1 cellular context compared by ENCODE assay signal in the genomic region with DNA sequence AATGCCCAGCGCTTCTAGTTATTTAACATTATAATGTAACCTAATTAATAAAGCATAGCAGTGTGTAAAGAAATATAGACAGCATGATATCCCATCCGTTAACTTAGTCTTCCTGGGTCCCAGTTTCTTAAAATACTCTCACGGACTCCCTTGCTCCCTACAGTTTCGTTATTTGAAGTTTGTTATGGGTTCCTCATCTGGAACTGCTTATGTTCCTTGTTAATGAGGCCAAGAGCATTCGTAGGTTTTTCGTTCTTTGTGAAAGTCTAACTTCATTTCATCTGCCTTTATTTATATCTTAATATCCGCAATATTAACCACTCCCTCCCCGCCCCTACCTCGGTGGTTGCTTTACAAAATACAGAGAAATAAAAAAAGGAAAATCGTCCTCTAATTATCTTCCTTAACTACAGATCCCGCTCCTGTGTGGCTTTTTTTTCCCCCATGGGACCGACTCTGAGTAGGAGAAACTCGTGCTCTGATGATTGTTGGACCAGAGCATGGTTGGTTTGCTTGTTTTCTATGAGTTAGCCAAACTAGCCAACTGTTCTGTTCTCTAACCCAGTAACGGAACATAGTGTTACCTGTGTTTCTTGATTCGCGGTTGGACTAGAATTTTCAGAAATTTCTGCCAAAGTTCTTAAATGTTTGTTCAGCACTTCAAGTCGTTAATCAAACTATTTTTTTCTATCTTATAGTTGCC.
TF ChIP-seq lines count a peak whose summit lies in the region.

No MANE protein-coding gene starts in this region.

TF ChIP-seq in A549, 52 proteins besides CTCF, POLR2A, EP300 and RAD21 (continued from another document):
- TF ChIP-seq ZC3H11A (IDR thresholded peaks at IDR 0.05) (no peak), HOXB5 (CRISPR knock-in tag; IDR thresholded peaks at IDR 0.05) (no peak), CHD2 (IDR thresholded peaks at IDR 0.05; ENCODE audit: low read length, partially characterized antibody) (no peak), RFX5 (IDR thresholded peaks at IDR 0.05) (no peak), ESRRA (IDR thresholded peaks at IDR 0.05; ENCODE audit: borderline replicate concordance, low read length) (no peak), MAX (IDR thresholded peaks at IDR 0.05) (no peak), ZSCAN20 (CRISPR knock-in tag; IDR thresholded peaks at IDR 0.05) (no peak), SMC3 (IDR thresholded peaks at IDR 0.05) (no peak), POLR2AphosphoS2 (conservative IDR thresholded peaks at IDR 0.05; ENCODE audit: low read length) (no peak), RARB (CRISPR knock-in tag; IDR thresholded peaks at IDR 0.05) (no peak), ZNF302 (CRISPR knock-in tag; IDR thresholded peaks at IDR 0.05) (no peak)
- TF ChIP-seq, protein P1, sequence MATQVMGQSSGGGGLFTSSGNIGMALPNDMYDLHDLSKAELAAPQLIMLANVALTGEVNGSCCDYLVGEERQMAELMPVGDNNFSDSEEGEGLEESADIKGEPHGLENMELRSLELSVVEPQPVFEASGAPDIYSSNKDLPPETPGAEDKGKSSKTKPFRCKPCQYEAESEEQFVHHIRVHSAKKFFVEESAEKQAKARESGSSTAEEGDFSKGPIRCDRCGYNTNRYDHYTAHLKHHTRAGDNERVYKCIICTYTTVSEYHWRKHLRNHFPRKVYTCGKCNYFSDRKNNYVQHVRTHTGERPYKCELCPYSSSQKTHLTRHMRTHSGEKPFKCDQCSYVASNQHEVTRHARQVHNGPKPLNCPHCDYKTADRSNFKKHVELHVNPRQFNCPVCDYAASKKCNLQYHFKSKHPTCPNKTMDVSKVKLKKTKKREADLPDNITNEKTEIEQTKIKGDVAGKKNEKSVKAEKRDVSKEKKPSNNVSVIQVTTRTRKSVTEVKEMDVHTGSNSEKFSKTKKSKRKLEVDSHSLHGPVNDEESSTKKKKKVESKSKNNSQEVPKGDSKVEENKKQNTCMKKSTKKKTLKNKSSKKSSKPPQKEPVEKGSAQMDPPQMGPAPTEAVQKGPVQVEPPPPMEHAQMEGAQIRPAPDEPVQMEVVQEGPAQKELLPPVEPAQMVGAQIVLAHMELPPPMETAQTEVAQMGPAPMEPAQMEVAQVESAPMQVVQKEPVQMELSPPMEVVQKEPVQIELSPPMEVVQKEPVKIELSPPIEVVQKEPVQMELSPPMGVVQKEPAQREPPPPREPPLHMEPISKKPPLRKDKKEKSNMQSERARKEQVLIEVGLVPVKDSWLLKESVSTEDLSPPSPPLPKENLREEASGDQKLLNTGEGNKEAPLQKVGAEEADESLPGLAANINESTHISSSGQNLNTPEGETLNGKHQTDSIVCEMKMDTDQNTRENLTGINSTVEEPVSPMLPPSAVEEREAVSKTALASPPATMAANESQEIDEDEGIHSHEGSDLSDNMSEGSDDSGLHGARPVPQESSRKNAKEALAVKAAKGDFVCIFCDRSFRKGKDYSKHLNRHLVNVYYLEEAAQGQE (IDR thresholded peaks at IDR 0.05), result no peak
TF ChIP-seq in A549: peak in this region for 0.
